22 cellular contexts compared by ENCODE assay signal in genomic region chr15:70753101-70753829, GRCh38. TPM values are rescaled to one million over a fixed set of nuclear protein-coding genes. Genes with fewer than 3 reads are reported as not detected.
A peak's percentile ranks its signal among the peaks of the same experiment; 100 is the strongest.
DNase-seq lines count a peak whose midpoint lies in the region; ATAC-seq, FAIRE-seq and TF ChIP-seq lines count a peak whose summit lies in the region.
"Had no signal": no experiment of that assay in that cellular context is flagged by ENCODE, and none has a peak within 500 bp of the region (broad histone marks: within the 10 kb centered on the region; RNA-seq: fewer than 3 reads in every experiment).

No MANE protein-coding gene starts in this region.

- H3K36me3 Mint-ChIP-seq in activated naive CD4-positive, alpha-beta T cell treated with anti-CD3 and anti-CD28 coated beads for 36 hours (ENCODE audit: low read depth): no peaks in the 10 kb centered on the region

- peak; percentile 19 for DNase-seq in GM03348 (ENCODE audit: low spot score)
- DNase-seq in HTR-8/SVneo (ENCODE audit: insufficient read length, low spot score): no peak
- peak; percentile 70 for DNase-seq in fibroblast of peridontal ligament (ENCODE audit: extremely low read depth)
- DNase-seq in thoracic aorta (ENCODE audit: low spot score): no peak
- no peak for DNase-seq in activated naive CD4-positive, alpha-beta T cell treated with anti-CD3 and anti-CD28 coated beads for 36 hours
- no peak for DNase-seq in NCI-H1105 (lab: John Stamatoyannopoulos, UW)
- DNase-seq in T-helper 2 cell: no peak
- DNase-seq: Caco-2; CD4-positive, alpha-beta T cell; GDM1; KBM-7; NCI-H1694 treated with DMSO at 0.1 percent for 48 hours; NCI-H510A; NCI-H748 treated with DMSO at 0.1 percent for 48 hours; SHP77 had no signal

- H3K4me3 Mint-ChIP-seq in activated naive CD4-positive, alpha-beta T cell treated with anti-CD3 and anti-CD28 coated beads for 36 hours: no peak overlapping the region
- H3K4me3 Mint-ChIP-seq: CD4-positive, alpha-beta T cell; GM23338 had no signal

- intact Hi-C loops in activated naive CD4-positive, alpha-beta T cell treated with anti-CD3 and anti-CD28 coated beads for 36 hours (cut with micrococcal nuclease): no loop called here

- no peaks in the 10 kb centered on the region for H3K9me3 Mint-ChIP-seq in activated naive CD4-positive, alpha-beta T cell treated with anti-CD3 and anti-CD28 coated beads for 36 hours
- H3K9me3 Mint-ChIP-seq: CD4-positive, alpha-beta T cell; GM23338 had no signal

- ATAC-seq in thoracic aorta (ENCODE audit: insufficient number of reproducible peaks, low FRiP score, low read depth): no peak
- ATAC-seq: GM12878, GM23338, HCT116, HepG2 had no signal

- CTCF ChIA-PET in activated naive CD4-positive, alpha-beta T cell treated with anti-CD3 and anti-CD28 coated beads for 36 hours (lab: Charles Lee): no interaction called here

- H3K36me3 ChIP-seq in thoracic aorta: no peaks in the 10 kb centered on the region

- H3K4me3 ChIP-seq in thoracic aorta: no peak overlapping the region
- H3K4me3 ChIP-seq: GM12878, GM23338, SK-N-MC had no signal

- peaks cover 19% of the 10 kb centered on the region for H3K27me3 Mint-ChIP-seq in activated naive CD4-positive, alpha-beta T cell treated with anti-CD3 and anti-CD28 coated beads for 36 hours (ENCODE audit: low read depth)

- no peak overlapping the region for H3K27ac Mint-ChIP-seq in activated naive CD4-positive, alpha-beta T cell treated with anti-CD3 and anti-CD28 coated beads for 36 hours
- H3K27ac Mint-ChIP-seq: CD4-positive, alpha-beta T cell; GM23338 had no signal

- H3K4me1 Mint-ChIP-seq in activated naive CD4-positive, alpha-beta T cell treated with anti-CD3 and anti-CD28 coated beads for 36 hours (ENCODE audit: low read depth): peaks cover 8% of the 10 kb centered on the region

- H3K4me1 ChIP-seq in thoracic aorta (ENCODE audit: control insufficient read depth in 1 of 2, low read depth in 2 of 2): peaks cover 39 to 71% of the 10 kb centered on the region in 2 donors

- H3K27ac ChIP-seq in thoracic aorta: peak overlapping the region; percentile 7 to 16
- H3K27ac ChIP-seq: SK-N-MC had no signal

- no peaks in the 10 kb centered on the region for H3K27me3 ChIP-seq in thoracic aorta (replicated peaks; ENCODE audit: insufficient read depth)

- TF ChIP-seq CTCF in thoracic aorta (IDR thresholded peaks at IDR 0.05): no peak

- H3K9me3 ChIP-seq in thoracic aorta: no peaks in the 10 kb centered on the region
- H3K9me3 ChIP-seq: Caco-2 had no signal

- FAIRE-seq in HTR-8/SVneo (lab: Jason Lieb, UNC): peak; percentile 57
- FAIRE-seq: GM12878, GM19239, HepG2 had no signal

RNA-seq across cellular contexts. Expression of gene UACA, which starts 10.1 kb away (rescaled TPM):
- total RNA-seq in thoracic aorta: 100 to 1,000 TPM; 107 to 118 TPM
- 1 to 10 TPM; 3.9 to 5.3 TPM for total RNA-seq in activated naive CD4-positive, alpha-beta T cell treated with anti-CD3 and anti-CD28 coated beads for 36 hours
- total RNA-seq: OCI-LY7 had no signal

Comparison
In these comparisons a context has a peak if more than half of its experiments do, and no peak if none do; other contexts are left out.
1. DNase-seq: peak in GM03348 (single experiment) and fibroblast of peridontal ligament (single experiment); none in HTR-8/SVneo (single experiment), thoracic aorta (single experiment), activated naive CD4-positive, alpha-beta T cell treated with anti-CD3 and anti-CD28 coated beads for 36 hours (single experiment), NCI-H1105 (single experiment) and T-helper 2 cell (0 of 5).
2. RNA of gene UACA, which starts 10.1 kb away (total RNA-seq): 107 to 118 TPM in thoracic aorta; 3.9 to 5.3 TPM in activated naive CD4-positive, alpha-beta T cell treated with anti-CD3 and anti-CD28 coated beads for 36 hours; every median in the first group is over 10 times any median in the second.